8 cellular contexts compared by ENCODE assay signal in the genomic region with DNA sequence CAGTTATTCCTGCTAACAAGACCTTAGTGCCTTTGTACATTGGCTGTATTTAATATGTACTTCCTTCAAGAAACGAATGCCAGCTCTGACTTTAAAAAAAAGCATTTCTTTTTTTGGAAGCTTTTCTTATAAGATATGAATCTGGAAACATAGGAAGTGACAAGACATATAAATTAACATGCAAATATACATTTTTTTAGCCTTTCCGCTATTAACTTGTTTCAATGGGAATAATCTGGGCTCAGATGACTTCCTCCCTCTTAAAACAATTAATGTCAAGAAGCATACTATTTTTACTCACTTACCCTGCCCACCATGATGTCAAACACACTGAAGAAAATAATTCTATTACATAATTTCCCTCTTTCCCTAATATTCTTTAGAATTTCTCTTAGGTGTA. TPM values are rescaled to one million over a fixed set of nuclear protein-coding genes. Genes with fewer than 3 reads are reported as not detected.
A peak's percentile ranks its signal among the peaks of the same experiment; 100 is the strongest.
DNase-seq lines count a peak whose midpoint lies in the region; ATAC-seq and TF ChIP-seq lines count a peak whose summit lies in the region.

No MANE protein-coding gene starts in this region.

- no peak for TF ChIP-seq CTCF in right atrium auricular region (IDR thresholded peaks at IDR 0.05)
- no peak for TF ChIP-seq CTCF in right lobe of liver (IDR thresholded peaks at IDR 0.05)
- TF ChIP-seq CTCF in endothelial cell (IDR thresholded peaks at IDR 0.05; ENCODE audit: unreplicated experiment) = no peak

- H3K4me1 Mint-ChIP-seq in activated naive CD8-positive, alpha-beta T cell treated with anti-CD3 and anti-CD28 coated beads, Interleukin-2, amount 50 U/mL, for 24 hours = peaks cover 71% of the 10 kb centered on the region
- H3K4me1 Mint-ChIP-seq in endothelial cell (ENCODE audit: unreplicated experiment) = peaks cover 5% of the 10 kb centered on the region

- no peaks in the 10 kb centered on the region for H3K36me3 ChIP-seq in right atrium auricular region
- H3K36me3 ChIP-seq in right lobe of liver = no peaks in the 10 kb centered on the region

- no peaks in the 10 kb centered on the region for H3K9me3 ChIP-seq in right atrium auricular region
- no peaks in the 10 kb centered on the region for H3K9me3 ChIP-seq in right lobe of liver

- peak overlapping the region; percentile 94 for H3K27ac Mint-ChIP-seq in activated naive CD8-positive, alpha-beta T cell treated with anti-CD3 and anti-CD28 coated beads, Interleukin-2, amount 50 U/mL, for 24 hours
- H3K27ac Mint-ChIP-seq in endothelial cell (ENCODE audit: unreplicated experiment) = no peak overlapping the region

- no peaks in the 10 kb centered on the region for H3K27me3 Mint-ChIP-seq in activated naive CD8-positive, alpha-beta T cell treated with anti-CD3 and anti-CD28 coated beads, Interleukin-2, amount 50 U/mL, for 24 hours
- H3K27me3 Mint-ChIP-seq in endothelial cell (ENCODE audit: unreplicated experiment) = no peaks in the 10 kb centered on the region

- intact Hi-C loops in Right ventricle myocardium superior (cut with DNase I) (no loop called here), right lobe of liver (cut with DNase I) (no loop called here)

- H3K27me3 ChIP-seq in right atrium auricular region (no peaks in the 10 kb centered on the region), right lobe of liver (no peaks in the 10 kb centered on the region)

- WGBS in right lobe of liver (ENCODE audit: insufficient coverage, low coverage, low lambda C conversion rate, missing lambda C conversion rate) = 25% methylated on average over 2 of the region's 2 CpGs

- no peaks in the 10 kb centered on the region for H3K9me3 Mint-ChIP-seq in activated naive CD8-positive, alpha-beta T cell treated with anti-CD3 and anti-CD28 coated beads, Interleukin-2, amount 50 U/mL, for 24 hours
- no peaks in the 10 kb centered on the region for H3K9me3 Mint-ChIP-seq in endothelial cell (ENCODE audit: unreplicated experiment)

- peaks cover 12% of the 10 kb centered on the region for H3K36me3 Mint-ChIP-seq in activated naive CD8-positive, alpha-beta T cell treated with anti-CD3 and anti-CD28 coated beads, Interleukin-2, amount 50 U/mL, for 24 hours (ENCODE audit: low read depth)
- peaks cover 4% of the 10 kb centered on the region for H3K36me3 Mint-ChIP-seq in endothelial cell (ENCODE audit: low read depth, unreplicated experiment)

- peak overlapping the region; percentile 75 to 87 for H3K4me3 ChIP-seq in right atrium auricular region
- peak overlapping the region in 2 of 3 donors; percentile 78 to 87 for H3K4me3 ChIP-seq in right lobe of liver

- DNase-seq in right atrium auricular region (ENCODE audit: low spot score) (no peak), Right ventricle myocardium superior (no peak), right lobe of liver (no peak), NCI-H82 (lab: John Stamatoyannopoulos, UW) (no peak), COLO668 (lab: John Stamatoyannopoulos, UW; ENCODE audit: unreplicated experiment) (no peak), endothelial cell (ENCODE audit: low spot score) (no peak), SKM-1 treated with dmso at 0.1 percent for 144 hours (lab: John Stamatoyannopoulos, UW; ENCODE audit: unreplicated experiment) (no peak)
- no peak for DNase-seq in activated naive CD8-positive, alpha-beta T cell treated with anti-CD3 and anti-CD28 coated beads, Interleukin-2, amount 50 U/mL, for 24 hours

- peak overlapping the region; percentile 92 to 97 for H3K27ac ChIP-seq in right atrium auricular region
- no peak overlapping the region for H3K27ac ChIP-seq in right lobe of liver

- TF ChIP-seq POLR2A in right lobe of liver (IDR thresholded peaks at IDR 0.05) = no peak

- H3K4me1 ChIP-seq in right atrium auricular region (peaks cover 0 to 33% of the 10 kb centered on the region in 2 donors), right lobe of liver (peaks cover 0 to 24% (median 9%) of the 10 kb centered on the region in 4 donors)

- H3K4me3 Mint-ChIP-seq in activated naive CD8-positive, alpha-beta T cell treated with anti-CD3 and anti-CD28 coated beads, Interleukin-2, amount 50 U/mL, for 24 hours = peak overlapping the region; percentile 92
- no peak overlapping the region for H3K4me3 Mint-ChIP-seq in endothelial cell (ENCODE audit: unreplicated experiment)

- ATAC-seq in Right ventricle myocardium superior (ENCODE audit: poor library complexity) (no peak), right lobe of liver (no peak)
- no peak for ATAC-seq in activated naive CD8-positive, alpha-beta T cell treated with anti-CD3 and anti-CD28 coated beads, Interleukin-2, amount 50 U/mL, for 24 hours

RNA-seq across cellular contexts. Expression of a gene that starts 1.4 kb away (rescaled TPM):
- total RNA-seq in right atrium auricular region = 10 to 100 TPM; 11.8 to 16.0 TPM
- total RNA-seq in Right ventricle myocardium superior = 20.9 TPM
- 1 to 10 TPM; 6.4 to 8.9 (median 7.3) TPM for total RNA-seq in right lobe of liver
- total RNA-seq in endothelial cell (ENCODE audit: unreplicated experiment) = 7.5 TPM

Comparison
In these comparisons a context has a peak if more than half of its experiments do, and no peak if none do; other contexts are left out.
1. H3K27ac ChIP-seq: peak in right atrium auricular region (2 of 2); none in right lobe of liver (0 of 3).